Comparison of ENCODE assay signal across 26 cellular contexts in the genomic region with DNA sequence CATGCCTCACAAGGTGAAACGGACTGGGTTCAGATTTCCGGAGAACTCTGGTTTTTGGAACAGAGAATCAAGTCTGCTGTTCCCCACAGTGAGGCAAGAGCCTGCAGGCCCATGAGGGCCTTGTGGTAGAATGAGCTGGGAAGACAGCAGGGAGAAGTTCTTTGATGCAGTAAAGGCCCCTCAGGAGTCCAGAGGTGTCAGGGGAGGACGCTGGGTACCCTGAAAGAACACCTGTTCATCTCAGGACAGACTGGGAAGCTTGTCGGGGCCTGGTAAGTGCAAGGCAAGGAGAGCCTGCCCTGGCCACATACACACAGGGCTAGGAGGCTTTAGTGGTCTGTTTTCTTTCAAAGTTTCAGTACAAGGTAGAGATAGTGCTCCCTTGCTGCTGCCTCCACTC. TPM values are rescaled to one million over a fixed set of nuclear protein-coding genes. Genes with fewer than 3 reads are reported as not detected.
DNase-seq lines count a peak whose midpoint lies in the region; ATAC-seq and TF ChIP-seq lines count a peak whose summit lies in the region.
"Had no signal": no experiment of that assay in that cellular context is flagged by ENCODE, and none has a peak within 500 bp of the region (broad histone marks: within the 10 kb centered on the region; RNA-seq: fewer than 3 reads in every experiment).

No MANE protein-coding gene starts in this region.

- H3K27me3 ChIP-seq in Karpas-422 (ENCODE audit: low read length) (no peaks in the 10 kb centered on the region), endodermal cell (ENCODE audit: control insufficient read depth, insufficient read depth, low read length, poor library complexity, severe bottlenecking) (no peaks in the 10 kb centered on the region)
- H3K27me3 ChIP-seq: BLaER1 treated with 17β-estradiol and CSF1 and Interleukin-3, amounts not matched to agents 10 nM and 100 nM; esophagus squamous epithelium; SJCRH30 had no signal

- no peaks in the 10 kb centered on the region for H3K27me3 Mint-ChIP-seq in activated naive CD4-positive, alpha-beta T cell treated with anti-CD3 and anti-CD28 coated beads, Interleukin-2, amount 50 U/mL, for 24 hours
- H3K27me3 Mint-ChIP-seq in activated naive CD4-positive, alpha-beta T cell treated with anti-CD3 and anti-CD28 coated beads, Interleukin-2, amount 10 ng/mL, durations not matched to agents 7 days and 5 days: peaks cover 20% of the 10 kb centered on the region
- H3K27me3 Mint-ChIP-seq in endodermal cell (ENCODE audit: insufficient read depth): no peaks in the 10 kb centered on the region
- H3K27me3 Mint-ChIP-seq in naive thymus-derived CD8-positive, alpha-beta T cell: no peaks in the 10 kb centered on the region
- H3K27me3 Mint-ChIP-seq: activated CD4-positive, alpha-beta memory T cell treated with anti-CD3 and anti-CD28 coated beads for 36 hours; central memory CD8-positive, alpha-beta T cell had no signal

- no peak overlapping the region for H3K4me2 ChIP-seq in Karpas-422 (ENCODE audit: low read depth, low read length, poor library complexity, severe bottlenecking)

- H3K9me2 ChIP-seq in Karpas-422 (replicated peaks; ENCODE audit: insufficient read depth, low read length): no peaks in the 10 kb centered on the region

- peaks cover 16% of the 10 kb centered on the region for H3K4me1 Mint-ChIP-seq in activated naive CD4-positive, alpha-beta T cell treated with anti-CD3 and anti-CD28 coated beads, Interleukin-2, amount 50 U/mL, for 24 hours
- peaks cover 39% of the 10 kb centered on the region for H3K4me1 Mint-ChIP-seq in activated naive CD4-positive, alpha-beta T cell treated with anti-CD3 and anti-CD28 coated beads, Interleukin-2, amount 10 ng/mL, durations not matched to agents 7 days and 5 days
- H3K4me1 Mint-ChIP-seq in endodermal cell: peaks cover 30% of the 10 kb centered on the region
- peaks cover 11 to 27% (median 12%) of the 10 kb centered on the region in 4 donors for H3K4me1 Mint-ChIP-seq in naive thymus-derived CD8-positive, alpha-beta T cell

- H3K9me3 Mint-ChIP-seq in activated naive CD4-positive, alpha-beta T cell treated with anti-CD3 and anti-CD28 coated beads, Interleukin-2, amount 50 U/mL, for 24 hours: no peaks in the 10 kb centered on the region
- H3K9me3 Mint-ChIP-seq in activated naive CD4-positive, alpha-beta T cell treated with anti-CD3 and anti-CD28 coated beads, Interleukin-2, amount 10 ng/mL, durations not matched to agents 7 days and 5 days: no peaks in the 10 kb centered on the region
- H3K9me3 Mint-ChIP-seq in endodermal cell: no peaks in the 10 kb centered on the region
- no peaks in the 10 kb centered on the region for H3K9me3 Mint-ChIP-seq in naive thymus-derived CD8-positive, alpha-beta T cell
- H3K9me3 Mint-ChIP-seq: activated CD4-positive, alpha-beta memory T cell treated with anti-CD3 and anti-CD28 coated beads for 36 hours; activated T-helper 1 cell treated with anti-CD3 and anti-CD28 coated beads, Interleukin-12 subunit alpha, Interleukin-12 subunit beta, Interleukin-2, Interleukin-4 antibody, amounts not matched to agents 30 ng/mL and 10 ng/mL and 1 ng/mL, durations not matched to agents 14 hours and 24 hours and 36 hours; central memory CD8-positive, alpha-beta T cell; stimulated activated memory B cell treated with anti-CD40 and anti-IgM and Interleukin-4, amounts not matched to agents 10 μg/mL and 1 μg/mL and 100 μg/mL, for 72 hours had no signal

- POLR2A ChIA-PET in naive thymus-derived CD8-positive, alpha-beta T cell (lab: Charles Lee): no interaction called here

- no peak for DNase-seq in activated naive CD4-positive, alpha-beta T cell treated with anti-CD3 and anti-CD28 coated beads, Interleukin-2, amount 10 ng/mL, durations not matched to agents 7 days and 5 days
- DNase-seq in Karpas-422 (no peak), endodermal cell (no peak), ACHN (no peak)
- DNase-seq in naive thymus-derived CD8-positive, alpha-beta T cell: no peak
- DNase-seq in stimulated activated CD4-positive, alpha-beta T cell treated with anti-CD3 and anti-CD28 coated beads, Interleukin-2, amount 100 ng/mL, for 48 hours: no peak
- DNase-seq: activated CD4-positive, alpha-beta memory T cell treated with anti-CD3 and anti-CD28 coated beads for 36 hours; effector CD8-positive, alpha-beta T cell; esophagus squamous epithelium; left cardiac atrium; mucosa of descending colon; NCI-H82; PC-3; right cardiac atrium; SJCRH30; T-helper 2 cell had no signal

- no peak for TF ChIP-seq CTCF in endodermal cell (conservative IDR thresholded peaks at IDR 0.05)

- H3K27ac ChIP-seq in Karpas-422 (ENCODE audit: low read length) (peak overlapping the region; percentile 77; the same call in 1 of the 2 replicates), endodermal cell (ENCODE audit: low read depth, low read length) (peak overlapping the region; percentile 14), temporal lobe (ENCODE audit: low read depth, low read length) (peak overlapping the region; percentile 93)
- H3K27ac ChIP-seq: SJCRH30 had no signal

- H3K79me2 ChIP-seq in Karpas-422 (ENCODE audit: low read length): no peaks in the 10 kb centered on the region

- no peaks in the 10 kb centered on the region for H3K9me3 ChIP-seq in Karpas-422 (ENCODE audit: low read length)
- no peaks in the 10 kb centered on the region for H3K9me3 ChIP-seq in endodermal cell (ENCODE audit: control insufficient read depth, low read length)
- H3K9me3 ChIP-seq: BLaER1 treated with 17β-estradiol and CSF1 and Interleukin-3, amounts not matched to agents 10 nM and 100 nM; esophagus squamous epithelium; HAP-1; mucosa of descending colon; SJCRH30 had no signal

- ATAC-seq in naive thymus-derived CD8-positive, alpha-beta T cell: no peak
- ATAC-seq: left cardiac atrium; mucosa of descending colon; PC-3; right cardiac atrium; stimulated activated memory B cell treated with anti-CD40 and anti-IgM and Interleukin-4, amounts not matched to agents 10 μg/mL and 1 μg/mL and 100 μg/mL, for 72 hours had no signal

- H3K27ac Mint-ChIP-seq in activated naive CD4-positive, alpha-beta T cell treated with anti-CD3 and anti-CD28 coated beads, Interleukin-2, amount 50 U/mL, for 24 hours: peak overlapping the region; percentile 41
- no peak overlapping the region for H3K27ac Mint-ChIP-seq in activated naive CD4-positive, alpha-beta T cell treated with anti-CD3 and anti-CD28 coated beads, Interleukin-2, amount 10 ng/mL, durations not matched to agents 7 days and 5 days
- H3K27ac Mint-ChIP-seq in endodermal cell: no peak overlapping the region
- peak overlapping the region in 5 of 10 donors; percentile 14 to 75 (median 57) for H3K27ac Mint-ChIP-seq in naive thymus-derived CD8-positive, alpha-beta T cell
- H3K27ac Mint-ChIP-seq: activated CD4-positive, alpha-beta memory T cell treated with anti-CD3 and anti-CD28 coated beads for 36 hours; activated T-helper 1 cell treated with anti-CD3 and anti-CD28 coated beads, Interleukin-12 subunit alpha, Interleukin-12 subunit beta, Interleukin-2, Interleukin-4 antibody, amounts not matched to agents 30 ng/mL and 10 ng/mL and 1 ng/mL, durations not matched to agents 14 hours and 24 hours and 36 hours; stimulated activated memory B cell treated with anti-CD40 and anti-IgM and Interleukin-4, amounts not matched to agents 10 μg/mL and 1 μg/mL and 100 μg/mL, for 72 hours had no signal

- in situ Hi-C loops in ACHN (cut with HindIII; ENCODE audit: low pct_ligation_motif_present, low pct_unique_long_range_greater_than_20kb, low sequenced_read_pairs): no loop called here

- H3K4me1 ChIP-seq in Karpas-422 (ENCODE audit: low read length): peaks cover 32% of the 10 kb centered on the region
- peaks cover 13% of the 10 kb centered on the region for H3K4me1 ChIP-seq in endodermal cell (ENCODE audit: control insufficient read depth, insufficient read depth, low read length)

- peaks cover 5% of the 10 kb centered on the region for H3K36me3 Mint-ChIP-seq in activated naive CD4-positive, alpha-beta T cell treated with anti-CD3 and anti-CD28 coated beads, Interleukin-2, amount 50 U/mL, for 24 hours
- peaks cover 28% of the 10 kb centered on the region for H3K36me3 Mint-ChIP-seq in activated naive CD4-positive, alpha-beta T cell treated with anti-CD3 and anti-CD28 coated beads, Interleukin-2, amount 10 ng/mL, durations not matched to agents 7 days and 5 days
- H3K36me3 Mint-ChIP-seq in endodermal cell (ENCODE audit: low read depth): peaks cover 38% of the 10 kb centered on the region
- peaks cover 0 to 42% (median 2%) of the 10 kb centered on the region in 3 donors for H3K36me3 Mint-ChIP-seq in naive thymus-derived CD8-positive, alpha-beta T cell

- H3K4me3 Mint-ChIP-seq in activated naive CD4-positive, alpha-beta T cell treated with anti-CD3 and anti-CD28 coated beads, Interleukin-2, amount 50 U/mL, for 24 hours: no peak overlapping the region
- H3K4me3 Mint-ChIP-seq in activated naive CD4-positive, alpha-beta T cell treated with anti-CD3 and anti-CD28 coated beads, Interleukin-2, amount 10 ng/mL, durations not matched to agents 7 days and 5 days: no peak overlapping the region
- H3K4me3 Mint-ChIP-seq in endodermal cell: no peak overlapping the region
- H3K4me3 Mint-ChIP-seq in naive thymus-derived CD8-positive, alpha-beta T cell: no peak overlapping the region
- H3K4me3 Mint-ChIP-seq: activated CD4-positive, alpha-beta memory T cell treated with anti-CD3 and anti-CD28 coated beads for 36 hours; activated T-helper 1 cell treated with anti-CD3 and anti-CD28 coated beads, Interleukin-12 subunit alpha, Interleukin-12 subunit beta, Interleukin-2, Interleukin-4 antibody, amounts not matched to agents 30 ng/mL and 10 ng/mL and 1 ng/mL, durations not matched to agents 14 hours and 24 hours and 36 hours; central memory CD8-positive, alpha-beta T cell; stimulated activated memory B cell treated with anti-CD40 and anti-IgM and Interleukin-4, amounts not matched to agents 10 μg/mL and 1 μg/mL and 100 μg/mL, for 72 hours had no signal

- no peak overlapping the region for H2AFZ ChIP-seq in Karpas-422 (ENCODE audit: low read length)

- H3K4me3 ChIP-seq in Karpas-422 (ENCODE audit: low read length) (no peak overlapping the region), endodermal cell (ENCODE audit: low read length) (no peak overlapping the region)
- H3K4me3 ChIP-seq: BLaER1 treated with 17β-estradiol and CSF1 and Interleukin-3, amounts not matched to agents 10 nM and 100 nM; esophagus squamous epithelium; HAP-1; mucosa of descending colon; SJCRH30 had no signal

- no peaks in the 10 kb centered on the region for H4K20me1 ChIP-seq in Karpas-422 (ENCODE audit: insufficient read depth, low read depth, low read length)

- H3K9ac ChIP-seq in Karpas-422 (ENCODE audit: low read length): no peak overlapping the region
- no peak overlapping the region for H3K9ac ChIP-seq in endodermal cell (ENCODE audit: extremely low read depth, low read length, poor library complexity, severe bottlenecking)

- H3K36me3 ChIP-seq in Karpas-422 (ENCODE audit: insufficient read depth, low read length) (peaks cover 32% of the 10 kb centered on the region; the same call in 1 of the 2 replicates), endodermal cell (ENCODE audit: control insufficient read depth, insufficient read depth, low read length) (peaks cover 45% of the 10 kb centered on the region)

- CTCF ChIA-PET in activated naive CD4-positive, alpha-beta T cell treated with anti-CD3 and anti-CD28 coated beads, Interleukin-2, amount 10 ng/mL, durations not matched to agents 7 days and 5 days (lab: Charles Lee): no interaction called here

- whole genome bisulfite sequencing in endodermal cell (ENCODE audit: insufficient coverage in 1 of 2, insufficient read length in 1 of 2), 2 experiments: 90 to 91% methylated on average over 3 to 4 of the region's 4 CpGs

RNA-seq across cellular contexts. Expression of a gene that starts 3.7 kb away (rescaled TPM):
- total RNA-seq in Karpas-422 (2014; rRNA removed; shearing (Covaris generic); ENCODE audit: low replicate concordance): 0.07 and 0.11 TPM in 2 replicates
- 1 to 10 TPM; 4.6 to 7.2 TPM for total RNA-seq in endodermal cell
- 7.1 TPM for polyA plus RNA-seq in endodermal cell (2013, experiment 1 of 2)
- 6.2 TPM for polyA plus RNA-seq in endodermal cell (2013, experiment 2 of 2)
- total RNA-seq in temporal lobe: 14.0 TPM
- total RNA-seq in naive thymus-derived CD8-positive, alpha-beta T cell: under 1 TPM; 0.23 to 0.41 TPM
- polyA plus RNA-seq in naive thymus-derived CD8-positive, alpha-beta T cell: not detected

RNA-seq across cellular contexts. Expression of a gene that starts 35.6 kb away (rescaled TPM):
- not detected in 2 replicates for total RNA-seq in Karpas-422 (2014; rRNA removed; shearing (Covaris generic); ENCODE audit: low replicate concordance)
- not detected for total RNA-seq in endodermal cell
- 0.21 TPM for polyA plus RNA-seq in endodermal cell (2013, experiment 1 of 2)
- polyA plus RNA-seq in endodermal cell (2013, experiment 2 of 2): 0.21 TPM
- total RNA-seq in temporal lobe: not detected
- not detected for total RNA-seq in naive thymus-derived CD8-positive, alpha-beta T cell
- polyA plus RNA-seq in naive thymus-derived CD8-positive, alpha-beta T cell: not detected
- total RNA-seq: A673; activated CD4-positive, alpha-beta memory T cell treated with anti-CD3 and anti-CD28 coated beads for 36 hours; activated T-helper 1 cell treated with anti-CD3 and anti-CD28 coated beads, Interleukin-12 subunit alpha, Interleukin-12 subunit beta, Interleukin-2, Interleukin-4 antibody, amounts not matched to agents 30 ng/mL and 10 ng/mL and 1 ng/mL, durations not matched to agents 14 hours and 24 hours and 36 hours; esophagus squamous epithelium; mucosa of descending colon; osteoblast; PC-3; ureter had no signal

RNA-seq across cellular contexts. Expression of a gene that starts 49.3 kb away (rescaled TPM):
- total RNA-seq in Karpas-422 (2014; rRNA removed; shearing (Covaris generic); ENCODE audit: low replicate concordance): 103 and 178 TPM in 2 replicates
- total RNA-seq in endodermal cell: 100 to 1,000 TPM; 101 to 116 TPM
- polyA plus RNA-seq in endodermal cell (2013, experiment 1 of 2): 87.3 TPM
- polyA plus RNA-seq in endodermal cell (2013, experiment 2 of 2): 86.0 TPM
- 93.7 TPM for total RNA-seq in temporal lobe
- total RNA-seq in naive thymus-derived CD8-positive, alpha-beta T cell: 100 to 1,000 TPM; 244 to 254 TPM
- 10 to 100 TPM in 2 of 3 donors, 1 to 10 TPM in 1; 9.5 to 14.3 (median 10.8) TPM for polyA plus RNA-seq in naive thymus-derived CD8-positive, alpha-beta T cell

RNA-seq across cellular contexts. Expression of a gene that starts 52.8 kb away (rescaled TPM):
- total RNA-seq in Karpas-422 (2014; rRNA removed; shearing (Covaris generic); ENCODE audit: low replicate concordance): not detected in 2 replicates
- total RNA-seq in endodermal cell (not detected), temporal lobe (not detected)
- not detected for polyA plus RNA-seq in endodermal cell (2013, experiment 1 of 2)
- not detected for polyA plus RNA-seq in endodermal cell (2013, experiment 2 of 2)
- total RNA-seq in naive thymus-derived CD8-positive, alpha-beta T cell: not detected
- not detected for polyA plus RNA-seq in naive thymus-derived CD8-positive, alpha-beta T cell
- total RNA-seq: A673; activated CD4-positive, alpha-beta memory T cell treated with anti-CD3 and anti-CD28 coated beads for 36 hours; activated T-helper 1 cell treated with anti-CD3 and anti-CD28 coated beads, Interleukin-12 subunit alpha, Interleukin-12 subunit beta, Interleukin-2, Interleukin-4 antibody, amounts not matched to agents 30 ng/mL and 10 ng/mL and 1 ng/mL, durations not matched to agents 14 hours and 24 hours and 36 hours; esophagus squamous epithelium; osteoblast; PC-3; SJCRH30 had no signal

RNA-seq across cellular contexts. Expression of a gene that starts 59.1 kb away (rescaled TPM):
- total RNA-seq in Karpas-422 (2014; rRNA removed; shearing (Covaris generic); ENCODE audit: low replicate concordance): 57.5 and 105 TPM in 2 replicates
- total RNA-seq in endodermal cell (10 to 100 TPM; 37.8 to 44.8 TPM), temporal lobe (22.9 TPM)
- polyA plus RNA-seq in endodermal cell (2013, experiment 1 of 2): 57.5 TPM
- 54.6 TPM for polyA plus RNA-seq in endodermal cell (2013, experiment 2 of 2)
- 10 to 100 TPM; 39.8 to 43.9 TPM for total RNA-seq in naive thymus-derived CD8-positive, alpha-beta T cell
- polyA plus RNA-seq in naive thymus-derived CD8-positive, alpha-beta T cell: 100 to 1,000 TPM; 129 to 136 (median 136) TPM

Comparison
In these comparisons a context has a peak if more than half of its experiments do, and no peak if none do; other contexts are left out.
1. H3K27ac ChIP-seq: peak in every context shown above with its lines; median percentile 93 in temporal lobe; 77 in Karpas-422; 14 in endodermal cell.